ENCODE assay signal across 1 cellular context in genomic region chr7:5695037-5695708, GRCh38.
A peak's percentile ranks its signal among the peaks of the same experiment; 100 is the strongest.
TF ChIP-seq lines count a peak whose summit lies in the region.

No MANE protein-coding gene starts in this region.

TF ChIP-seq in GM12878, 131 proteins besides CTCF, POLR2A, EP300 and RAD21 (continued from another document and continues in another):
- no peak for TF ChIP-seq CEBPZ (IDR thresholded peaks at IDR 0.05; ENCODE audit: low read depth, low read length)
- no peak for TF ChIP-seq EZH2 (IDR thresholded peaks at IDR 0.05; ENCODE audit: borderline replicate concordance, control insufficient read depth, low read depth, low read length)
- peak; percentile 90; the same call in 1 of the 2 replicates for TF ChIP-seq RELB (IDR thresholded peaks at IDR 0.05; ENCODE audit: low read depth)
- no peak for TF ChIP-seq CHD1 (IDR thresholded peaks at IDR 0.05; ENCODE audit: low read depth, low read length)
- TF ChIP-seq BCL11A (IDR thresholded peaks at IDR 0.05; ENCODE audit: low read depth, low read length): peak; percentile 91
- TF ChIP-seq SMAD5 (IDR thresholded peaks at IDR 0.05; ENCODE audit: low read depth): peak; percentile 98
- TF ChIP-seq ZBTB40 (IDR thresholded peaks at IDR 0.05; ENCODE audit: borderline replicate concordance): no peak
- TF ChIP-seq ZNF592 (IDR thresholded peaks at IDR 0.05): no peak
- TF ChIP-seq PKNOX1 (IDR thresholded peaks at IDR 0.05): peak; percentile 58; the same call in 1 of the 2 replicates
- TF ChIP-seq TCF12 (IDR thresholded peaks at IDR 0.05; ENCODE audit: low read depth, low read length): 0 out of 2 replicates have a peak, but pooled peaks have one; percentile 76
- no peak for TF ChIP-seq E2F4 (IDR thresholded peaks at IDR 0.05; ENCODE audit: low read depth, low read length)
- no peak for TF ChIP-seq HDAC2 (IDR thresholded peaks at IDR 0.05)
- TF ChIP-seq JUND (IDR thresholded peaks at IDR 0.05; ENCODE audit: low read depth, low read length): peak; percentile 31
- peak; percentile 9 for TF ChIP-seq SIX5 (IDR thresholded peaks at IDR 0.05; ENCODE audit: low read depth, low read length, severe bottlenecking)
- no peak; the same call in 1 of the 2 replicates for TF ChIP-seq SMC3 (IDR thresholded peaks at IDR 0.05; ENCODE audit: borderline replicate concordance, low read length)
- TF ChIP-seq RELA (IDR thresholded peaks at IDR 0.05; ENCODE audit: borderline replicate concordance, partially characterized antibody): peak; percentile 6
- TF ChIP-seq PRDM15 (CRISPR knock-in tag; IDR thresholded peaks at IDR 0.05): no peak
- no peak for TF ChIP-seq NRF1 (conservative IDR thresholded peaks at IDR 0.05; ENCODE audit: low read depth, low read length)
- TF ChIP-seq MAX (IDR thresholded peaks at IDR 0.05; ENCODE audit: low read depth, low read length): no peak; the same call in 1 of the 2 replicates
- no peak for TF ChIP-seq BCLAF1 (IDR thresholded peaks at IDR 0.05)
- TF ChIP-seq POLR2AphosphoS2 (IDR thresholded peaks at IDR 0.05; ENCODE audit: low read depth, low read length): peak; percentile 88
- TF ChIP-seq NBN (IDR thresholded peaks at IDR 0.05): peak; percentile 87
- TF ChIP-seq PAX8 (IDR thresholded peaks at IDR 0.05): no peak
- no peak for TF ChIP-seq RAD51 (IDR thresholded peaks at IDR 0.05)
- no peak for TF ChIP-seq MYB (IDR thresholded peaks at IDR 0.05; ENCODE audit: borderline replicate concordance, low read depth, low read length)
- TF ChIP-seq RFX5 (IDR thresholded peaks at IDR 0.05; ENCODE audit: low read depth, low read length): no peak
- TF ChIP-seq SUZ12 (IDR thresholded peaks at IDR 0.05; ENCODE audit: unreplicated experiment): no peak
